13 cellular contexts compared by ENCODE assay signal in genomic region chr10:66555061-66555460, GRCh38.
DNase-seq lines count a peak whose midpoint lies in the region; ATAC-seq and TF ChIP-seq lines count a peak whose summit lies in the region.
"Had no signal": no experiment of that assay in that cellular context is flagged by ENCODE, and none has a peak within 500 bp of the region (broad histone marks: within the 10 kb centered on the region; RNA-seq: fewer than 3 reads in every experiment).

No MANE protein-coding gene starts in this region.

- H3K27ac ChIP-seq in stomach smooth muscle (ENCODE audit: low read length): no peak overlapping the region
- no peak overlapping the region for H3K27ac ChIP-seq in MM.1S (ENCODE audit: low read length)

- H3K36me3 ChIP-seq in stomach smooth muscle (ENCODE audit: control insufficient read depth in 2 of 2, insufficient read depth in 2 of 2, low read length in 2 of 2): no peaks in the 10 kb centered on the region
- H3K36me3 ChIP-seq in MM.1S (replicated peaks; ENCODE audit: insufficient read depth, low read length): no peaks in the 10 kb centered on the region

- no peaks in the 10 kb centered on the region for H3K9me3 ChIP-seq in stomach smooth muscle (ENCODE audit: control insufficient read depth in 2 of 2, low read length in 2 of 2)
- H3K9me3 ChIP-seq in MM.1S (replicated peaks; ENCODE audit: insufficient read depth, low read length): no peaks in the 10 kb centered on the region

- no peak overlapping the region for H2AFZ ChIP-seq in MM.1S (ENCODE audit: low read length)

- TF ChIP-seq CTCF in choroid plexus epithelial cell (conservative IDR thresholded peaks at IDR 0.05; ENCODE audit: low read depth, low read length): no peak
- TF ChIP-seq CTCF in MM.1S (IDR thresholded peaks at IDR 0.05; ENCODE audit: low read length): no peak

- no peaks in the 10 kb centered on the region for H3K27me3 ChIP-seq in stomach smooth muscle (ENCODE audit: control insufficient read depth in 1 of 2, insufficient read depth in 2 of 2, low read length in 2 of 2)
- H3K27me3 ChIP-seq in MM.1S (replicated peaks; ENCODE audit: insufficient read depth, low read length): no peaks in the 10 kb centered on the region

- no peak overlapping the region for H3K4me3 ChIP-seq in choroid plexus epithelial cell (ENCODE audit: low read depth, low read length)
- H3K4me3 ChIP-seq in stomach smooth muscle (ENCODE audit: low read length in 2 of 2): peak overlapping the region; percentile 44 to 47
- H3K4me3 ChIP-seq in MM.1S (ENCODE audit: low read length): no peak overlapping the region

- H3K9me2 ChIP-seq in MM.1S (replicated peaks; ENCODE audit: insufficient read depth, low read length): no peaks in the 10 kb centered on the region

- no peak overlapping the region for H3K4me2 ChIP-seq in MM.1S (ENCODE audit: low read depth, low read length)

- no peaks in the 10 kb centered on the region for H3F3A ChIP-seq in MM.1S (ENCODE audit: insufficient read depth, low read length)

- no peaks in the 10 kb centered on the region for H4K20me1 ChIP-seq in MM.1S (ENCODE audit: insufficient read depth, low read length)

- H3K4me1 ChIP-seq in stomach smooth muscle (ENCODE audit: control insufficient read depth, insufficient read depth, low read length) (no peaks in the 10 kb centered on the region), MM.1S (ENCODE audit: low read length) (no peaks in the 10 kb centered on the region)

- intact Hi-C loops in posterior vena cava (cut with DNase I): no loop called here

- ATAC-seq in HG02571 (IDR thresholded peaks at IDR 0.05; ENCODE audit: unreplicated experiment) (no peak), GM21619 (IDR thresholded peaks at IDR 0.05; ENCODE audit: unreplicated experiment) (no peak)

- H3K79me2 ChIP-seq in MM.1S (ENCODE audit: low read length): no peaks in the 10 kb centered on the region

- DNase-seq in LHCN-M2 (ENCODE audit: low read depth) (peak; percentile 24), choroid plexus epithelial cell (ENCODE audit: low read depth) (peak; percentile 19), medulla oblongata (ENCODE audit: extremely low spot score) (peak; percentile 7), MM.1S (no peak), posterior vena cava (ENCODE audit: low spot score) (no peak)
- DNase-seq: CD8-positive, alpha-beta memory T cell; NCI-H1417; NCI-H1930; NCI-H2171; NCI-H82 had no signal

- H3K9ac ChIP-seq in stomach smooth muscle (ENCODE audit: low read length in 2 of 2) (no peak overlapping the region), MM.1S (ENCODE audit: low read length) (no peak overlapping the region)

Comparison
In these comparisons a context has a peak if more than half of its experiments do, and no peak if none do; other contexts are left out.
1. DNase-seq: peak in LHCN-M2 (single experiment), choroid plexus epithelial cell (single experiment) and medulla oblongata (single experiment); none in MM.1S (single experiment) and posterior vena cava (single experiment).
2. H3K4me3 ChIP-seq: peak in stomach smooth muscle (2 of 2); none in choroid plexus epithelial cell (single experiment) and MM.1S (single experiment).